In genomic region chr10:70702193-70702763, GRCh38 we compare ENCODE assay signal across 26 cellular contexts. TPM values are rescaled to one million over a fixed set of nuclear protein-coding genes. Genes with fewer than 3 reads are reported as not detected.
DNase-seq lines count a peak whose midpoint lies in the region; ATAC-seq, FAIRE-seq and TF ChIP-seq lines count a peak whose summit lies in the region.
"Had no signal": no experiment of that assay in that cellular context is flagged by ENCODE, and none has a peak within 500 bp of the region (broad histone marks: within the 10 kb centered on the region; RNA-seq: fewer than 3 reads in every experiment).

No MANE protein-coding gene starts in this region.

- no peak overlapping the region for H3K18ac ChIP-seq in neuronal stem cell (ENCODE audit: low read length)

- H3K9ac ChIP-seq in neuronal stem cell (ENCODE audit: low read depth, low read length, poor library complexity): no peak overlapping the region
- H3K9ac ChIP-seq in GM23248: no peak overlapping the region
- H3K9ac ChIP-seq: BLaER1 had no signal

- no peak overlapping the region for H4K8ac ChIP-seq in neuronal stem cell (ENCODE audit: low read depth, low read length)

- H2BK5ac ChIP-seq in neuronal stem cell (ENCODE audit: low read length): no peak overlapping the region

- no peaks in the 10 kb centered on the region for H3K36me3 ChIP-seq in hepatocyte (replicated peaks; ENCODE audit: insufficient read depth, low read depth)
- H3K36me3 ChIP-seq in neuronal stem cell (replicated peaks in 1 of 2; ENCODE audit: control insufficient read depth in 2 of 2, insufficient read depth in 2 of 2, low read length in 2 of 2): no peaks in the 10 kb centered on the region
- H3K36me3 ChIP-seq in GM23248 (ENCODE audit: low read depth): no peaks in the 10 kb centered on the region
- H3K36me3 ChIP-seq: BE2C, BLaER1 had no signal

- H3K27me3 Mint-ChIP-seq in mesothelial cell of epicardium (ENCODE audit: low read depth): no peaks in the 10 kb centered on the region
- no peaks in the 10 kb centered on the region for H3K27me3 Mint-ChIP-seq in T-cell
- H3K27me3 Mint-ChIP-seq: CD4-positive, alpha-beta memory T cell; CD4-positive, CD25-positive, alpha-beta regulatory T cell had no signal

- H3K4me3 Mint-ChIP-seq in mesothelial cell of epicardium (no peak overlapping the region), T-cell (no peak overlapping the region)
- H3K4me3 Mint-ChIP-seq: CD14-positive monocyte; CD4-positive, alpha-beta memory T cell; CD4-positive, CD25-positive, alpha-beta regulatory T cell; CD8-positive, alpha-beta memory T cell had no signal

- ATAC-seq in T-cell (replicated peaks in 1 of 4): no peak

- no peaks in the 10 kb centered on the region for H3F3A ChIP-seq in GM23248 (ENCODE audit: insufficient read depth)

- H3K27ac Mint-ChIP-seq in mesothelial cell of epicardium (peak overlapping the region; percentile 36), T-cell (no peak overlapping the region)
- H3K27ac Mint-ChIP-seq: CD14-positive monocyte; CD4-positive, alpha-beta memory T cell; CD4-positive, CD25-positive, alpha-beta regulatory T cell had no signal

- H4K91ac ChIP-seq in neuronal stem cell (ENCODE audit: low read depth, low read length, poor library complexity): no peak overlapping the region

- H3K4ac ChIP-seq in neuronal stem cell (ENCODE audit: low read length): no peak overlapping the region

- POLR2A ChIA-PET in T-cell (lab: Charles Lee): no interaction called here

- no peaks in the 10 kb centered on the region for H3K4me1 ChIP-seq in hepatocyte (ENCODE audit: insufficient read depth)
- H3K4me1 ChIP-seq in neuronal stem cell (ENCODE audit: control insufficient read depth in 2 of 2, insufficient read depth in 1 of 2, low read depth in 1 of 2, low read length in 2 of 2): peaks cover 1 to 2% of the 10 kb centered on the region in 2 donors
- no peaks in the 10 kb centered on the region for H3K4me1 ChIP-seq in GM23248 (ENCODE audit: insufficient read depth)
- H3K4me1 ChIP-seq: BLaER1, Caco-2 had no signal

- no peak for TF ChIP-seq CTCF in choroid plexus epithelial cell (conservative IDR thresholded peaks at IDR 0.05; ENCODE audit: low read depth, low read length)
- no peak for TF ChIP-seq CTCF in hepatocyte (IDR thresholded peaks at IDR 0.05; ENCODE audit: poor library complexity)
- TF ChIP-seq CTCF in mesothelial cell of epicardium (IDR thresholded peaks at IDR 0.05; ENCODE audit: unreplicated experiment): no peak

- CTCF ChIA-PET in T-cell (lab: Charles Lee): no interaction called here

- H3K27ac ChIP-seq in hepatocyte (no peak overlapping the region), neuronal stem cell (replicated peaks; ENCODE audit: low read length) (no peak overlapping the region), GM23248 (no peak overlapping the region)
- H3K27ac ChIP-seq: BLaER1 had no signal

- FAIRE-seq in HTR-8/SVneo (lab: Jason Lieb, UNC): no peak
- FAIRE-seq: A204.1, D721Med, G401.6, GM12891, GM19239 had no signal

- WGBS in hepatocyte (ENCODE audit: low lambda C conversion rate, missing lambda C conversion rate): 82% methylated on average over 14 of the region's 15 CpGs
- WGBS in neuronal stem cell (ENCODE audit: extremely low coverage in 2 of 2, insufficient read length in 2 of 2, insufficient replicate concordance in 1 of 2), 2 donors: no CpG with 5 or more reads among the region's 15 CpGs
- 85 to 86% methylated on average over 15 of the region's 15 CpGs for WGBS in GM23248 (ENCODE audit: low coverage in 1 of 2, low lambda C conversion rate in 2 of 2, missing lambda C conversion rate in 2 of 2), 2 experiments

- H2BK12ac ChIP-seq in neuronal stem cell (ENCODE audit: low read length): no peak overlapping the region

- H4K20me1 ChIP-seq in hepatocyte (ENCODE audit: insufficient read depth, poor library complexity, severe bottlenecking): no peaks in the 10 kb centered on the region
- H4K20me1 ChIP-seq in GM23248 (ENCODE audit: insufficient read depth): no peaks in the 10 kb centered on the region
- H4K20me1 ChIP-seq: BLaER1 had no signal

- H3K36me3 Mint-ChIP-seq in mesothelial cell of epicardium (no peaks in the 10 kb centered on the region), T-cell (no peaks in the 10 kb centered on the region)
- H3K36me3 Mint-ChIP-seq: CD14-positive monocyte; CD4-positive, alpha-beta memory T cell; CD4-positive, CD25-positive, alpha-beta regulatory T cell; CD8-positive, alpha-beta memory T cell had no signal

- DNase-seq in choroid plexus epithelial cell (ENCODE audit: low read depth) (peak; percentile 15), hepatocyte (ENCODE audit: low spot score) (peak; percentile 19), mesothelial cell of epicardium (ENCODE audit: low spot score in 2 of 2, unreplicated experiment in 2 of 2) (no peak), neuronal stem cell (ENCODE audit: low spot score) (no peak), GM23248 (no peak), HTR-8/SVneo (ENCODE audit: insufficient read length, low spot score) (no peak), COR-L47 (lab: John Stamatoyannopoulos, UW) (no peak), T-cell (no peak)
- DNase-seq: 8988T; ACHN; BE2C; C1 segment of cervical spinal cord; Caco-2; Calu3; CD4-positive, CD25-positive, alpha-beta regulatory T cell; CD8-positive, alpha-beta memory T cell; DMS79 treated with DMSO at 0.1 percent for 48 hours; GF-D8 had no signal

- H2BK15ac ChIP-seq in neuronal stem cell (ENCODE audit: low read length): no peak overlapping the region

- no peaks in the 10 kb centered on the region for H3K79me2 ChIP-seq in hepatocyte
- no peaks in the 10 kb centered on the region for H3K79me2 ChIP-seq in GM23248 (ENCODE audit: insufficient read depth)

- H3K9me3 ChIP-seq in hepatocyte (ENCODE audit: low read depth) (no peaks in the 10 kb centered on the region), neuronal stem cell (replicated peaks in 1 of 2; ENCODE audit: control insufficient read depth in 2 of 2, insufficient read depth in 1 of 2, low read depth in 1 of 2, low read length in 2 of 2) (no peaks in the 10 kb centered on the region), GM23248 (ENCODE audit: low read depth) (no peaks in the 10 kb centered on the region)
- H3K9me3 ChIP-seq: BE2C, BLaER1, Caco-2 had no signal

- no peaks in the 10 kb centered on the region for H3K9me3 Mint-ChIP-seq in mesothelial cell of epicardium
- no peaks in the 10 kb centered on the region for H3K9me3 Mint-ChIP-seq in T-cell
- H3K9me3 Mint-ChIP-seq: CD14-positive monocyte; CD4-positive, alpha-beta memory T cell; CD8-positive, alpha-beta memory T cell had no signal

- H3K23ac ChIP-seq in neuronal stem cell (ENCODE audit: low read depth, low read length, poor library complexity): no peak overlapping the region

- H3K4me1 Mint-ChIP-seq in mesothelial cell of epicardium (peaks cover 8% of the 10 kb centered on the region), T-cell (no peaks in the 10 kb centered on the region)
- H3K4me1 Mint-ChIP-seq: CD14-positive monocyte; CD4-positive, alpha-beta memory T cell; CD4-positive, CD25-positive, alpha-beta regulatory T cell; CD8-positive, alpha-beta memory T cell had no signal

- H3K4me2 ChIP-seq in hepatocyte: no peak overlapping the region
- H3K4me2 ChIP-seq in neuronal stem cell (ENCODE audit: insufficient read depth, low read length, poor library complexity, severe bottlenecking): no peak overlapping the region
- H3K4me2 ChIP-seq in GM23248 (ENCODE audit: unreplicated experiment): no peak overlapping the region
- H3K4me2 ChIP-seq: BLaER1 had no signal

- in situ Hi-C loops in GM23248 (cut with MboI): no loop called here

- no peaks in the 10 kb centered on the region for H3K9me2 ChIP-seq in hepatocyte (replicated peaks; ENCODE audit: insufficient read depth)
- no peaks in the 10 kb centered on the region for H3K9me2 ChIP-seq in GM23248 (ENCODE audit: insufficient read depth)

- H2BK120ac ChIP-seq in neuronal stem cell (ENCODE audit: low read depth, low read length): no peak overlapping the region

- no peaks in the 10 kb centered on the region for H3K79me1 ChIP-seq in neuronal stem cell (ENCODE audit: low read depth, low read length)

- H3K14ac ChIP-seq in neuronal stem cell (ENCODE audit: low read length): peak overlapping the region; percentile 73

- H3K4me3 ChIP-seq in choroid plexus epithelial cell (ENCODE audit: low read depth, low read length) (no peak overlapping the region), hepatocyte (no peak overlapping the region), neuronal stem cell (ENCODE audit: low read length in 2 of 2) (no peak overlapping the region), GM23248 (no peak overlapping the region)
- H3K4me3 ChIP-seq: BLaER1 had no signal

- no peak overlapping the region for H2AK5ac ChIP-seq in neuronal stem cell (ENCODE audit: low read depth, low read length)

- H3K27me3 ChIP-seq in hepatocyte (no peaks in the 10 kb centered on the region), neuronal stem cell (ENCODE audit: control insufficient read depth in 3 of 3, insufficient read depth in 3 of 3, low read depth in 1 of 3, low read length in 3 of 3) (peaks cover 0 to 3% (median 0%) of the 10 kb centered on the region in 3 experiments), GM23248 (replicated peaks; ENCODE audit: insufficient read depth) (no peaks in the 10 kb centered on the region)
- H3K27me3 ChIP-seq: BE2C, BLaER1 had no signal

- H2AFZ ChIP-seq in hepatocyte (no peak overlapping the region), neuronal stem cell (ENCODE audit: low read length) (no peak overlapping the region), GM23248 (no peak overlapping the region)

RNA-seq across cellular contexts. Expression of gene ADAMTS14, which starts 30.0 kb away (rescaled TPM):
- total RNA-seq in hepatocyte (0.60 and 0.87 TPM in 2 replicates), mesothelial cell of epicardium (3.2 to 4.1 TPM (median 3.9 TPM) in 3 replicates), T-cell (under 1 TPM in 4 of 5 donors, not detected in 1; 0.09 to 0.13 (median 0.10) TPM)
- polyA plus RNA-seq in hepatocyte (0.95 and 2.1 TPM in 2 replicates), GM23248 (2016; fragmentation: Nextera tagmentation; extraction: Ambion mirVana) (0.76 and 0.91 TPM in 2 replicates)
- polyA plus RNA-seq in neuronal stem cell (2013, experiment 1 of 2): 0.21 TPM
- 0.19 TPM for polyA plus RNA-seq in neuronal stem cell (2013, experiment 2 of 2)
- 0.97 and 1.4 TPM in 2 replicates for total RNA-seq in GM23248 (2014; rRNA removed; shearing (Covaris generic))
- total RNA-seq: Caco-2; CD4-positive, alpha-beta memory T cell; CD4-positive, CD25-positive, alpha-beta regulatory T cell; CD8-positive, alpha-beta memory T cell had no signal
- polyA plus RNA-seq: CD14-positive monocyte; CD4-positive, alpha-beta memory T cell; CD4-positive, CD25-positive, alpha-beta regulatory T cell had no signal

Comparison
In these comparisons a context has a peak if more than half of its experiments do, and no peak if none do; other contexts are left out.
1. DNase-seq: peak in choroid plexus epithelial cell (single experiment) and hepatocyte (single experiment); none in mesothelial cell of epicardium (0 of 2), neuronal stem cell (single experiment), GM23248 (single experiment), HTR-8/SVneo (single experiment), COR-L47 (single experiment) and T-cell (0 of 34).